In the genomic region with DNA sequence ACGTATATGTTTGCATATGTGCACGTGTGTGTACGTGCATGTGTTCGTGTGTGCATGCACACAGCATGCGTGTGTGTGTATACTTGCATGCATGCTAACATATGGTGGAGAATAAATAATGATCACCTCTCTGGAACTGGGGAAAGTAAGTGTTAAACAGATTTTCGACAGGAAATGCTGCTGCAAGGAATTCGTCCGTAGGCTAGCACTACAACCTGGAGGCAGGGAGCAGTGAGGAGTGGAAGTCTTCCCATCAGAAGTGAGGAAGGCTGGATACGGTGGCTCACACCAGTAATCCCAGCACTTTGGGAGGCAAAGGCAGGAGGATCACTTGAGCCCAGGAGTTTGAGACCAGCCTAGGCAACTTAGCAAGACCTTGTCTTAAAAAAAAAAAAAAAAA, we compare ENCODE assay signal across 1 cellular context.
TF ChIP-seq lines count a peak whose summit lies in the region.

No MANE protein-coding gene starts in this region.

TF ChIP-seq in HepG2, 621 proteins besides CTCF, POLR2A, EP300 and RAD21:
- no peak for TF ChIP-seq HMGXB3 (CRISPR knock-in tag; IDR thresholded peaks at IDR 0.05; ENCODE audit: borderline replicate concordance)
- 0 out of 2 replicates have a peak, but pooled peaks have one; percentile 47 for TF ChIP-seq ZBTB38 (CRISPR knock-in tag; IDR thresholded peaks at IDR 0.05)
